ENCODE assay signal across 12 cellular contexts in genomic region chr13:79403113-79403512, GRCh38. TPM values are rescaled to one million over a fixed set of nuclear protein-coding genes. Genes with fewer than 3 reads are reported as not detected.
DNase-seq lines count a peak whose midpoint lies in the region; ATAC-seq and TF ChIP-seq lines count a peak whose summit lies in the region.
"Had no signal": no experiment of that assay in that cellular context is flagged by ENCODE, and none has a peak within 500 bp of the region (broad histone marks: within the 10 kb centered on the region; RNA-seq: fewer than 3 reads in every experiment).

No MANE protein-coding gene starts in this region.

- no peak for ATAC-seq in CD4-positive, CD25-positive, alpha-beta regulatory T cell (ENCODE audit: low read depth in 2 of 2)
- ATAC-seq in GM19467 (IDR thresholded peaks at IDR 0.05; ENCODE audit: unreplicated experiment) = no peak
- ATAC-seq in GM21825 (IDR thresholded peaks at IDR 0.05; ENCODE audit: unreplicated experiment) = no peak
- ATAC-seq: Panc1 had no signal

- no peak for TF ChIP-seq CTCF in mesothelial cell of epicardium (IDR thresholded peaks at IDR 0.05; ENCODE audit: unreplicated experiment)

- no peak for DNase-seq in CD4-positive, CD25-positive, alpha-beta regulatory T cell
- no peak for DNase-seq in HAP-1 (ENCODE audit: low spot score in 2 of 2)
- no peak for DNase-seq in activated T-helper 2 cell treated with anti-CD3 and anti-CD28 coated beads, Interferon-gamma antibody, Interleukin-2, Interleukin-4, amounts not matched to agents 10 μg/mL and 5 μg/mL and 100 μg/mL, durations not matched to agents 14 hours and 24 hours and 36 hours (ENCODE audit: low spot score)
- DNase-seq in mesothelial cell of epicardium (ENCODE audit: low spot score in 2 of 2, unreplicated experiment in 2 of 2) = no peak
- DNase-seq in amygdala (lab: John Stamatoyannopoulos, UW) = no peak
- no peak for DNase-seq in DMS 273 treated with DMSO at 0.1 percent for 48 hours (lab: John Stamatoyannopoulos, UW)
- DNase-seq: activated CD8-positive, alpha-beta memory T cell treated with anti-CD3 and anti-CD28 coated beads for 24 hours; caudate nucleus; posterior cingulate gyrus had no signal

- peaks cover 4% of the 10 kb centered on the region for H3K36me3 ChIP-seq in CD4-positive, CD25-positive, alpha-beta regulatory T cell (ENCODE audit: control insufficient read depth, insufficient read depth, low read length)
- peaks cover 16% of the 10 kb centered on the region for H3K36me3 ChIP-seq in HAP-1 (replicated peaks)

- no peaks in the 10 kb centered on the region for H3K9me3 ChIP-seq in CD4-positive, CD25-positive, alpha-beta regulatory T cell (ENCODE audit: control insufficient read depth in 2 of 2, low read length in 2 of 2)
- H3K9me3 ChIP-seq in HAP-1 = no peaks in the 10 kb centered on the region; the same call in 1 of the 2 replicates

- in situ Hi-C loops in HAP-1 (cut with MboI; ENCODE audit: low sequenced_read_pairs) = no loop called here

- intact Hi-C loops in activated T-helper 2 cell treated with anti-CD3 and anti-CD28 coated beads, Interferon-gamma antibody, Interleukin-2, Interleukin-4, amounts not matched to agents 10 μg/mL and 5 μg/mL and 100 μg/mL, durations not matched to agents 14 hours and 24 hours and 36 hours (cut with micrococcal nuclease) = loop anchor here (10.0 kb wide), 1 partner anchor 1378 kb away; no protein-coding TSS in a partner anchor

- H3K27ac Mint-ChIP-seq in CD4-positive, CD25-positive, alpha-beta regulatory T cell = peak overlapping the region in 1 of 3 donors; percentile 89
- H3K27ac Mint-ChIP-seq in activated T-helper 2 cell treated with anti-CD3 and anti-CD28 coated beads, Interferon-gamma antibody, Interleukin-2, Interleukin-4, amounts not matched to agents 10 μg/mL and 5 μg/mL and 100 μg/mL, durations not matched to agents 14 hours and 24 hours and 36 hours = peak overlapping the region; percentile 67
- peak overlapping the region; percentile 49 for H3K27ac Mint-ChIP-seq in mesothelial cell of epicardium

- H3K4me1 ChIP-seq in CD4-positive, CD25-positive, alpha-beta regulatory T cell (ENCODE audit: control insufficient read depth, insufficient read depth, low read length, poor library complexity, severe bottlenecking) = peaks cover 62% of the 10 kb centered on the region
- peaks cover 38% of the 10 kb centered on the region for H3K4me1 ChIP-seq in HAP-1

- peak overlapping the region; percentile 96 for H3K4me3 ChIP-seq in CD4-positive, CD25-positive, alpha-beta regulatory T cell (ENCODE audit: low read depth, low read length)
- H3K4me3 ChIP-seq in HAP-1 = peak overlapping the region; percentile 82

- H3K27me3 ChIP-seq in CD4-positive, CD25-positive, alpha-beta regulatory T cell (ENCODE audit: control insufficient read depth, insufficient read depth, low read length) = no peaks in the 10 kb centered on the region
- H3K27me3 ChIP-seq in HAP-1 (ENCODE audit: low read depth) = no peaks in the 10 kb centered on the region

- H3K4me1 Mint-ChIP-seq in CD4-positive, CD25-positive, alpha-beta regulatory T cell = peaks cover 7 to 57% (median 44%) of the 10 kb centered on the region in 4 donors
- H3K4me1 Mint-ChIP-seq in activated T-helper 2 cell treated with anti-CD3 and anti-CD28 coated beads, Interferon-gamma antibody, Interleukin-2, Interleukin-4, amounts not matched to agents 10 μg/mL and 5 μg/mL and 100 μg/mL, durations not matched to agents 14 hours and 24 hours and 36 hours (ENCODE audit: low read depth) = peaks cover 57% of the 10 kb centered on the region
- peaks cover 39% of the 10 kb centered on the region for H3K4me1 Mint-ChIP-seq in mesothelial cell of epicardium

- H3K27me3 Mint-ChIP-seq in CD4-positive, CD25-positive, alpha-beta regulatory T cell = no peaks in the 10 kb centered on the region
- no peaks in the 10 kb centered on the region for H3K27me3 Mint-ChIP-seq in activated T-helper 2 cell treated with anti-CD3 and anti-CD28 coated beads, Interferon-gamma antibody, Interleukin-2, Interleukin-4, amounts not matched to agents 10 μg/mL and 5 μg/mL and 100 μg/mL, durations not matched to agents 14 hours and 24 hours and 36 hours (ENCODE audit: low read depth)
- H3K27me3 Mint-ChIP-seq in mesothelial cell of epicardium (ENCODE audit: low read depth) = no peaks in the 10 kb centered on the region

- no peak overlapping the region for H3K4me3 Mint-ChIP-seq in CD4-positive, CD25-positive, alpha-beta regulatory T cell
- H3K4me3 Mint-ChIP-seq in activated T-helper 2 cell treated with anti-CD3 and anti-CD28 coated beads, Interferon-gamma antibody, Interleukin-2, Interleukin-4, amounts not matched to agents 10 μg/mL and 5 μg/mL and 100 μg/mL, durations not matched to agents 14 hours and 24 hours and 36 hours (ENCODE audit: low read depth) = no peak overlapping the region
- no peak overlapping the region for H3K4me3 Mint-ChIP-seq in mesothelial cell of epicardium

- peaks cover 15% of the 10 kb centered on the region for H3K36me3 Mint-ChIP-seq in CD4-positive, CD25-positive, alpha-beta regulatory T cell
- H3K36me3 Mint-ChIP-seq in activated T-helper 2 cell treated with anti-CD3 and anti-CD28 coated beads, Interferon-gamma antibody, Interleukin-2, Interleukin-4, amounts not matched to agents 10 μg/mL and 5 μg/mL and 100 μg/mL, durations not matched to agents 14 hours and 24 hours and 36 hours (ENCODE audit: low read depth) = peaks cover 46% of the 10 kb centered on the region
- H3K36me3 Mint-ChIP-seq in mesothelial cell of epicardium = peaks cover 21% of the 10 kb centered on the region

- peak overlapping the region; percentile 96 for H3K27ac ChIP-seq in CD4-positive, CD25-positive, alpha-beta regulatory T cell (ENCODE audit: insufficient read depth, low read length, poor library complexity, severe bottlenecking)

- H3K9me3 Mint-ChIP-seq in CD4-positive, CD25-positive, alpha-beta regulatory T cell = peaks cover 0 to 1% (median 0%) of the 10 kb centered on the region in 7 donors
- H3K9me3 Mint-ChIP-seq in activated T-helper 2 cell treated with anti-CD3 and anti-CD28 coated beads, Interferon-gamma antibody, Interleukin-2, Interleukin-4, amounts not matched to agents 10 μg/mL and 5 μg/mL and 100 μg/mL, durations not matched to agents 14 hours and 24 hours and 36 hours = no peaks in the 10 kb centered on the region
- H3K9me3 Mint-ChIP-seq in mesothelial cell of epicardium = no peaks in the 10 kb centered on the region

RNA-seq across cellular contexts. Expression of gene RBM26, which starts 2.9 kb away (rescaled TPM):
- total RNA-seq in CD4-positive, CD25-positive, alpha-beta regulatory T cell = 86.4 TPM
- 10 to 100 TPM; 10.6 to 17.6 (median 14.3) TPM for polyA plus RNA-seq in CD4-positive, CD25-positive, alpha-beta regulatory T cell
- 93.7 and 94.2 TPM in 2 replicates for total RNA-seq in activated T-helper 2 cell treated with anti-CD3 and anti-CD28 coated beads, Interferon-gamma antibody, Interleukin-2, Interleukin-4, amounts not matched to agents 10 μg/mL and 5 μg/mL and 100 μg/mL, durations not matched to agents 14 hours and 24 hours and 36 hours
- 82.0 to 87.3 TPM (median 84.9 TPM) in 3 replicates for total RNA-seq in mesothelial cell of epicardium
